Comparison of ENCODE assay signal across 9 cellular contexts in genomic region chr1:230084408-230085177, GRCh38. TPM values are rescaled to one million over a fixed set of nuclear protein-coding genes. Genes with fewer than 3 reads are reported as not detected.
DNase-seq lines count a peak whose midpoint lies in the region; ATAC-seq, FAIRE-seq and TF ChIP-seq lines count a peak whose summit lies in the region.
"Had no signal": no experiment of that assay in that cellular context is flagged by ENCODE, and none has a peak within 500 bp of the region (broad histone marks: within the 10 kb centered on the region; RNA-seq: fewer than 3 reads in every experiment).

No MANE protein-coding gene starts in this region.

- H3K9me3 ChIP-seq in astrocyte (ENCODE audit: insufficient read depth, low read depth, low read length) (peaks cover 5% of the 10 kb centered on the region), HepG2 (ENCODE audit: low read length) (no peaks in the 10 kb centered on the region)

- peaks cover 91% of the 10 kb centered on the region for H3K4me1 Mint-ChIP-seq in astrocyte (ENCODE audit: low read depth, unreplicated experiment)
- peaks cover 71% of the 10 kb centered on the region for H3K4me1 Mint-ChIP-seq in stimulated activated memory B cell treated with anti-CD40 and anti-IgM and Interleukin-4, amounts not matched to agents 10 μg/mL and 1 μg/mL and 100 μg/mL, for 72 hours

- H3K4me1 ChIP-seq in astrocyte (ENCODE audit: insufficient read depth, low read length): peaks cover 51% of the 10 kb centered on the region
- H3K4me1 ChIP-seq in HepG2 (ENCODE audit: insufficient read depth, low read length): peaks cover 18% of the 10 kb centered on the region

- peak in 1 of 2 experiments; percentile 34; a peak in 1 of 4 replicates for TF ChIP-seq EP300 in HepG2 (IDR thresholded peaks at IDR 0.05; ENCODE audit: low read depth in 2 of 2, low read length in 2 of 2)
- TF ChIP-seq EP300 in HepG2 (CRISPR knock-in tag; IDR thresholded peaks at IDR 0.05; ENCODE audit: borderline replicate concordance): no peak

- no peak overlapping the region for H2AFZ ChIP-seq in astrocyte (ENCODE audit: low read depth, low read length)
- no peak overlapping the region for H2AFZ ChIP-seq in HepG2 (ENCODE audit: low read length)

- peak overlapping the region; percentile 39 for H3K4me3 ChIP-seq in astrocyte (ENCODE audit: insufficient read depth, low read depth, low read length)
- H3K4me3 ChIP-seq in HepG2 (replicated peaks in 1 of 3; ENCODE audit: insufficient read depth in 1 of 3, low read depth in 2 of 3, low read length in 3 of 3): no peak overlapping the region

- no peaks in the 10 kb centered on the region for H3K27me3 Mint-ChIP-seq in astrocyte (ENCODE audit: low read depth, unreplicated experiment)
- no peaks in the 10 kb centered on the region for H3K27me3 Mint-ChIP-seq in stimulated activated memory B cell treated with anti-CD40 and anti-IgM and Interleukin-4, amounts not matched to agents 10 μg/mL and 1 μg/mL and 100 μg/mL, for 72 hours

- CTCF ChIA-PET in HepG2 (lab: Yijun Ruan, JAX; ENCODE audit: low intra/inter-chr PET ratio, low total read pairs): no interaction called here

- peak overlapping the region; percentile 99 for H3K27ac Mint-ChIP-seq in astrocyte (ENCODE audit: unreplicated experiment)
- peak overlapping the region; percentile 78 for H3K27ac Mint-ChIP-seq in stimulated activated memory B cell treated with anti-CD40 and anti-IgM and Interleukin-4, amounts not matched to agents 10 μg/mL and 1 μg/mL and 100 μg/mL, for 72 hours

- H3K4me3 Mint-ChIP-seq in astrocyte (ENCODE audit: unreplicated experiment): peak overlapping the region; percentile 73
- H3K4me3 Mint-ChIP-seq in stimulated activated memory B cell treated with anti-CD40 and anti-IgM and Interleukin-4, amounts not matched to agents 10 μg/mL and 1 μg/mL and 100 μg/mL, for 72 hours: no peak overlapping the region

- H3K36me3 Mint-ChIP-seq in astrocyte (ENCODE audit: low read depth, unreplicated experiment): peaks cover 30% of the 10 kb centered on the region
- H3K36me3 Mint-ChIP-seq in stimulated activated memory B cell treated with anti-CD40 and anti-IgM and Interleukin-4, amounts not matched to agents 10 μg/mL and 1 μg/mL and 100 μg/mL, for 72 hours: peaks cover 40% of the 10 kb centered on the region

- FAIRE-seq in astrocyte (lab: Jason Lieb, UNC) (peak; percentile 84), HepG2 (lab: Jason Lieb, UNC) (no peak)

- H3K36me3 ChIP-seq in astrocyte (ENCODE audit: insufficient read depth, low read length): no peaks in the 10 kb centered on the region
- peaks cover 1 to 5% of the 10 kb centered on the region in 2 experiments; a peak in 3 of 5 replicates for H3K36me3 ChIP-seq in HepG2 (replicated peaks in 1 of 2; ENCODE audit: control insufficient read depth in 1 of 2, insufficient read depth in 2 of 2, low read length in 2 of 2)

- TF ChIP-seq CTCF in astrocyte (IDR thresholded peaks at IDR 0.05; ENCODE audit: insufficient read depth, low read depth, low read length) (no peak), HepG2 (CRISPR knock-in tag; IDR thresholded peaks at IDR 0.05) (no peak)

- H3K4me2 ChIP-seq in astrocyte (ENCODE audit: low read length) (peak overlapping the region; percentile 82), HepG2 (ENCODE audit: low read depth, low read length) (no peak overlapping the region)

- in situ Hi-C loops in HepG2 (cut with HindIII; ENCODE audit: extremely low pct_ligation_motif_present, low pct_unique_long_range_greater_than_20kb): no loop called here

- H3K27ac ChIP-seq in astrocyte (ENCODE audit: low read depth, low read length) (peak overlapping the region; percentile 96), HepG2 (ENCODE audit: extremely low read length, insufficient read depth, low read length) (no peak overlapping the region)
- H3K27ac ChIP-seq: C4-2B had no signal

- no peaks in the 10 kb centered on the region for H3K27me3 ChIP-seq in astrocyte (ENCODE audit: insufficient read depth, low read length)
- no peaks in the 10 kb centered on the region for H3K27me3 ChIP-seq in HepG2 (ENCODE audit: control insufficient read depth in 1 of 2, insufficient read depth in 2 of 2, low read length in 2 of 2)

- no TSS peak for BruUV-seq in HepG2 (replicated peaks; lab: Mats Ljungman, UMichigan)

- TF ChIP-seq POLR2A in HepG2 (IDR thresholded peaks at IDR 0.05; ENCODE audit: insufficient read depth in 1 of 2, low read depth in 2 of 2, low read length in 2 of 2): no peak

- H3K9me3 Mint-ChIP-seq in astrocyte (ENCODE audit: unreplicated experiment): peaks cover 10% of the 10 kb centered on the region
- H3K9me3 Mint-ChIP-seq in stimulated activated memory B cell treated with anti-CD40 and anti-IgM and Interleukin-4, amounts not matched to agents 10 μg/mL and 1 μg/mL and 100 μg/mL, for 72 hours: peaks cover 9% of the 10 kb centered on the region

- H3K79me2 ChIP-seq in astrocyte (ENCODE audit: insufficient read depth, low read length): peaks cover 96% of the 10 kb centered on the region
- peaks cover 71% of the 10 kb centered on the region for H3K79me2 ChIP-seq in HepG2 (ENCODE audit: insufficient read depth, low read length)

- WGBS in HepG2 (ENCODE audit: low lambda C conversion rate): 79% methylated on average over 7 of the region's 9 CpGs

- TF ChIP-seq RAD21 in HepG2 (CRISPR knock-in tag; IDR thresholded peaks at IDR 0.05): no peak

- intact Hi-C loops in HepG2 (cut with micrococcal nuclease; ENCODE audit: unreplicated experiment): no loop called here

- ATAC-seq in HepG2 (peak; percentile 59), HG03108 (IDR thresholded peaks at IDR 0.05; ENCODE audit: unreplicated experiment) (no peak), GM21447 (IDR thresholded peaks at IDR 0.05; ENCODE audit: unreplicated experiment) (no peak)
- peak; percentile 72 for ATAC-seq in stimulated activated memory B cell treated with anti-CD40 and anti-IgM and Interleukin-4, amounts not matched to agents 10 μg/mL and 1 μg/mL and 100 μg/mL, for 72 hours

- H3K9ac ChIP-seq in astrocyte (ENCODE audit: low read length): peak overlapping the region; percentile 86
- H3K9ac ChIP-seq in HepG2 (ENCODE audit: insufficient read depth, low read depth, low read length): no peak overlapping the region

- POLR2A ChIA-PET in HepG2 (lab: Yijun Ruan, JAX): interaction anchor here (1.2 kb wide), 1 partner anchor 20 kb away, joined by 5 read pairs; no protein-coding TSS in a partner anchor

- DNase-seq in SIG-M5 treated with dmso at 0.1 percent for 504 hours (lab: John Stamatoyannopoulos, UW; ENCODE audit: unreplicated experiment) (peak; percentile 67), SIG-M5 (lab: John Stamatoyannopoulos, UW) (no peak), RPMI8226 (peak; percentile 83), astrocyte (ENCODE audit: low read depth) (peak; percentile 99), HepG2 (ENCODE audit: low spot score) (peak; percentile 59)

- peaks cover 7% of the 10 kb centered on the region for H4K20me1 ChIP-seq in astrocyte (ENCODE audit: insufficient read depth, low read length)
- H4K20me1 ChIP-seq in HepG2 (ENCODE audit: insufficient read depth, low read length): peaks cover 27% of the 10 kb centered on the region; the same call in 1 of the 2 replicates

RNA-seq across cellular contexts. Expression of gene GALNT2, which starts 17.6 kb away (rescaled TPM):
- total RNA-seq in astrocyte (507 and 634 TPM in 2 replicates), HepG2 (2016; rRNA removed; fragmentation: Illumina TruSeq; extraction: Trizol) (18.1 and 39.6 TPM in 2 replicates)
- 5.4 TPM in 2 replicates for total RNA-seq in HepG2 (2016; cell fraction: cytosol; rRNA removed; fragmentation: Illumina TruSeq; extraction: Trizol; ENCODE audit: low read depth)
- total RNA-seq in HepG2 (2016; cell fraction: insoluble cytoplasmic fraction; rRNA removed; fragmentation: Illumina TruSeq; extraction: Trizol): 15.0 and 40.1 TPM in 2 replicates
- 12.5 and 13.0 TPM in 2 replicates for total RNA-seq in HepG2 (2016; cell fraction: membrane; rRNA removed; fragmentation: Illumina TruSeq; extraction: Trizol)
- 37.9 and 44.3 TPM in 2 replicates for total RNA-seq in HepG2 (2016; cell fraction: nucleus; rRNA removed; fragmentation: Illumina TruSeq; extraction: Trizol)
- 39.3 and 44.2 TPM in 2 replicates for polyA plus RNA-seq in HepG2 (2011; rRNA removed)
- 49.4 and 53.3 TPM in 2 replicates for polyA plus RNA-seq in HepG2 (2011; cell fraction: cytosol; rRNA removed)
- 41.5 and 42.3 TPM in 2 replicates for polyA plus RNA-seq in HepG2 (2011; cell fraction: nucleus; rRNA removed)
- polyA plus RNA-seq in HepG2 (2012): 62.4 and 72.1 TPM in 2 replicates
- polyA plus RNA-seq in HepG2 (2016; cell fraction: cytosol; fragmentation: Illumina TruSeq; extraction: Trizol; ENCODE audit: low read depth): 5.6 and 5.7 TPM in 2 replicates
- polyA plus RNA-seq in HepG2 (2016; cell fraction: insoluble cytoplasmic fraction; fragmentation: Illumina TruSeq; extraction: Trizol; ENCODE audit: low read depth): 17.3 and 20.6 TPM in 2 replicates
- 9.2 TPM in 2 replicates for polyA plus RNA-seq in HepG2 (2016; cell fraction: membrane; fragmentation: Illumina TruSeq; extraction: Trizol; ENCODE audit: low read depth)
- polyA plus RNA-seq in HepG2 (2016; cell fraction: nucleus; fragmentation: Illumina TruSeq; extraction: Trizol; ENCODE audit: insufficient read depth, low read depth): 63.7 and 66.5 TPM in 2 replicates
- polyA minus RNA-seq in HepG2 (2011; rRNA and poly(A)+ RNA removed; ENCODE audit: low replicate concordance): 56.6 and 150 TPM in 2 replicates
- 31.7 and 33.5 TPM in 2 replicates for polyA minus RNA-seq in HepG2 (2011; cell fraction: cytosol; rRNA and poly(A)+ RNA removed)
- 30.0 and 30.1 TPM in 2 replicates for polyA minus RNA-seq in HepG2 (2011; cell fraction: nucleus; rRNA and poly(A)+ RNA removed)

Comparison
In these comparisons a context has a peak if more than half of its experiments do, and no peak if none do; other contexts are left out.
1. ATAC-seq: peak in HepG2 (single experiment) and stimulated activated memory B cell treated with anti-CD40 and anti-IgM and Interleukin-4, amounts not matched to agents 10 μg/mL and 1 μg/mL and 100 μg/mL, for 72 hours (single experiment); none in HG03108 (single experiment) and GM21447 (single experiment).
2. RNA of gene GALNT2, which starts 17.6 kb away (total RNA-seq): 507 to 634 TPM in astrocyte; 5.4 to 44.3 TPM in HepG2; every median in the first group is over 10 times any median in the second.